Comparison of ENCODE assay signal across 8 cellular contexts in the genomic region with DNA sequence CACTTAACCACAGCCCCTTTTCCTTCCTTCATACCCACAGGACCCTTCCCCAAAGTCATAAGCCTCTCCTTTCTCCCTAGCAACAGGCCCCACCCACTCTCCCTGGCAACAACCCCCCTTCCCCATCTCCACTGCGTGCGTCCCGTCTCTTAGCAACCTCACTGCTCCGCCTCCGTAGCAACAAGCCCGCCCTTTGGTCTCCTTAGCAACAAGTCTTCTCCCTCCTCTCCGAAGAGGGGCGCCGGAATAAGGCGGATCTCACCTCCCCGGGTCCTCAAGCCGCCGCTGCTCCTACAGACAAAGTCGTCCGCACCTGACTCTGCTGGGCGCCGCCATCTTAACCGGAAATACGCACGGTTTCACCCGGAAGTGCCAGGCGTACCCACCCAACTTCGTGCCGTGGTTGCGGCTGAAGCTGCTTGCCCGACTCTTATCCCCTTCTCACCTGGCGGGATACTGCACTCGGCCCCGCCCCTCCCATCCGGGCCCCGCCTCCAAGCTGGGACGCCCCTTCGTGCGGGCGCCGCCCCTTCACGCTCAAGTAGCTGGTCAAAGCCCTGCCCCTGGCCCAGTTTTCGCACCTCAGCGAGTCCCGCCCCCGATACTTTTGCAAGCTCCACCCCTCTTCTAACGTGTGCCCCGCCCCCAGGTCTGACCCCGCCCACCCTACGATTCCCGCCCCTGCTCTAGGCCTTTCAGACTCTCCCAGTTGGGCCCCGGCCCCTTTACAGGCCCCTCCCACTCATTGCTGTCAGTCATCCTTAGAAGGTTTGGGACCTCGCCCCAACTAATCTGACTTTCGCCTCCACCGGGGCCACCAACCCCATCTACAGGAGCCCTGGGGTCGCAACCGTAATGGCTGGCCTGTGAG. TPM values are rescaled to one million over a fixed set of nuclear protein-coding genes. Genes with fewer than 3 reads are reported as not detected.
A peak's percentile ranks its signal among the peaks of the same experiment; 100 is the strongest.
DNase-seq lines count a peak whose midpoint lies in the region; ATAC-seq, FAIRE-seq and TF ChIP-seq lines count a peak whose summit lies in the region.

A gene with protein sequence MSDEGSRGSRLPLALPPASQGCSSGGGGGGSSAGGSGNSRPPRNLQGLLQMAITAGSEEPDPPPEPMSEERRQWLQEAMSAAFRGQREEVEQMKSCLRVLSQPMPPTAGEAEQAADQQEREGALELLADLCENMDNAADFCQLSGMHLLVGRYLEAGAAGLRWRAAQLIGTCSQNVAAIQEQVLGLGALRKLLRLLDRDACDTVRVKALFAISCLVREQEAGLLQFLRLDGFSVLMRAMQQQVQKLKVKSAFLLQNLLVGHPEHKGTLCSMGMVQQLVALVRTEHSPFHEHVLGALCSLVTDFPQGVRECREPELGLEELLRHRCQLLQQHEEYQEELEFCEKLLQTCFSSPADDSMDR (minus strand): TSS at position 338 of the 871 bp plus-strand sequence. CDS start 502 bp downstream, outside the sequence.

- H3K27me3 ChIP-seq in left ventricle myocardium inferior (ENCODE audit: low read depth): peaks cover 9% of the 10 kb centered on the region

- H3K4me1 ChIP-seq in left ventricle myocardium inferior: peaks cover 30% of the 10 kb centered on the region
- no peaks in the 10 kb centered on the region for H3K4me1 ChIP-seq in urinary bladder (ENCODE audit: insufficient read depth)

- H3K36me3 ChIP-seq in left ventricle myocardium inferior (peaks cover 17% of the 10 kb centered on the region), urinary bladder (ENCODE audit: insufficient read depth) (no peaks in the 10 kb centered on the region)

- WGBS in urinary bladder: 3% methylated on average over 52 of the region's 52 CpGs

- TF ChIP-seq CTCF in left ventricle myocardium inferior (IDR thresholded peaks at IDR 0.05; ENCODE audit: borderline replicate concordance) (no peak), progenitor cell of endocrine pancreas (IDR thresholded peaks at IDR 0.05; ENCODE audit: unreplicated experiment) (no peak)

- H3K4me1 Mint-ChIP-seq in T-helper 1 cell treated with Interleukin-12 subunit alpha and Interleukin-12 subunit beta and Interleukin-4 antibody, amounts not matched to agents 30 μg/mL and 1 μg/mL, for 36 hours (ENCODE audit: low read depth): peaks cover 26% of the 10 kb centered on the region
- peaks cover 8% of the 10 kb centered on the region for H3K4me1 Mint-ChIP-seq in progenitor cell of endocrine pancreas (ENCODE audit: low read depth)

- DNase-seq in GM12891 (ENCODE audit: insufficient read length, low spot score) (peak; percentile 78), NCI-H1694 (lab: John Stamatoyannopoulos, UW) (peak; percentile 92), amniotic stem cell (lab: John Stamatoyannopoulos, UW) (peak; percentile 76), left ventricle myocardium inferior (peak; percentile 87), progenitor cell of endocrine pancreas (ENCODE audit: low spot score, unreplicated experiment) (peak; percentile 96)

- peaks cover 9% of the 10 kb centered on the region for H3K27me3 Mint-ChIP-seq in T-helper 1 cell treated with Interleukin-12 subunit alpha and Interleukin-12 subunit beta and Interleukin-4 antibody, amounts not matched to agents 30 μg/mL and 1 μg/mL, for 36 hours (ENCODE audit: low read depth)
- H3K27me3 Mint-ChIP-seq in progenitor cell of endocrine pancreas: no peaks in the 10 kb centered on the region

- H3K9me3 ChIP-seq in left ventricle myocardium inferior (replicated peaks): no peaks in the 10 kb centered on the region

- peak within 1 kb of the TSS; percentile 97 for H3K27ac Mint-ChIP-seq in T-helper 1 cell treated with Interleukin-12 subunit alpha and Interleukin-12 subunit beta and Interleukin-4 antibody, amounts not matched to agents 30 μg/mL and 1 μg/mL, for 36 hours
- peak within 1 kb of the TSS; percentile 98 for H3K27ac Mint-ChIP-seq in progenitor cell of endocrine pancreas

- peak; percentile 71; the same call in 1 of the 2 replicates for TF ChIP-seq POLR2A in GM12891 (IDR thresholded peaks at IDR 0.05; ENCODE audit: low read depth, low read length)

- peak within 1 kb of the TSS; percentile 98 for H3K4me3 Mint-ChIP-seq in T-helper 1 cell treated with Interleukin-12 subunit alpha and Interleukin-12 subunit beta and Interleukin-4 antibody, amounts not matched to agents 30 μg/mL and 1 μg/mL, for 36 hours
- H3K4me3 Mint-ChIP-seq in progenitor cell of endocrine pancreas (ENCODE audit: low read depth): peak within 1 kb of the TSS; percentile 96

- H3K36me3 Mint-ChIP-seq in T-helper 1 cell treated with Interleukin-12 subunit alpha and Interleukin-12 subunit beta and Interleukin-4 antibody, amounts not matched to agents 30 μg/mL and 1 μg/mL, for 36 hours (ENCODE audit: low read depth): peaks cover 7% of the 10 kb centered on the region
- H3K36me3 Mint-ChIP-seq in progenitor cell of endocrine pancreas (ENCODE audit: insufficient read depth): peaks cover 5% of the 10 kb centered on the region

- peak; percentile 99 for FAIRE-seq in GM12891 (lab: Jason Lieb, UNC)

- ATAC-seq in HG02870 (IDR thresholded peaks at IDR 0.05; ENCODE audit: unreplicated experiment): peak; percentile 63

- H3K9me3 Mint-ChIP-seq in T-helper 1 cell treated with Interleukin-12 subunit alpha and Interleukin-12 subunit beta and Interleukin-4 antibody, amounts not matched to agents 30 μg/mL and 1 μg/mL, for 36 hours: no peaks in the 10 kb centered on the region
- no peaks in the 10 kb centered on the region for H3K9me3 Mint-ChIP-seq in progenitor cell of endocrine pancreas (ENCODE audit: low read depth)

- H3K27ac ChIP-seq in left ventricle myocardium inferior (replicated peaks) (peak within 1 kb of the TSS; percentile 86), urinary bladder (ENCODE audit: low read depth) (peak within 1 kb of the TSS; percentile 73)

- intact Hi-C loops in left ventricle myocardium inferior (cut with micrococcal nuclease): no loop called here

- H3K4me3 ChIP-seq in left ventricle myocardium inferior: peak within 1 kb of the TSS; percentile 77
- peak within 1 kb of the TSS; percentile 77 for H3K4me3 ChIP-seq in urinary bladder (ENCODE audit: low read depth, low read length)

TF ChIP-seq in GM12891, 5 proteins besides CTCF, POLR2A, EP300 and RAD21:
- peak; percentile 88 for TF ChIP-seq PAX5 (IDR thresholded peaks at IDR 0.05; ENCODE audit: insufficient read depth, low read length, severe bottlenecking)
- no peak for TF ChIP-seq SPI1 (IDR thresholded peaks at IDR 0.05; ENCODE audit: low read depth, low read length)
- peak; percentile 89 for TF ChIP-seq TAF1 (IDR thresholded peaks at IDR 0.05; ENCODE audit: low read depth, low read length)
- TF ChIP-seq POLR2AphosphoS5 (IDR thresholded peaks at IDR 0.05; ENCODE audit: low read depth, low read length): peak; percentile 81
- 0 out of 2 replicates have a peak, but pooled peaks have one; percentile 48 for TF ChIP-seq POU2F2 (IDR thresholded peaks at IDR 0.05; ENCODE audit: low read depth, low read length)

RNA-seq across cellular contexts. Expression of the gene that starts here (rescaled TPM):
- polyA plus RNA-seq in GM12891 (2012; ENCODE audit: low read depth, missing spikeins): 11.8 TPM
- total RNA-seq in left ventricle myocardium inferior (29.0 TPM), progenitor cell of endocrine pancreas (46.1 and 46.9 TPM in 2 replicates), urinary bladder (6.5 TPM)
- polyA plus RNA-seq in urinary bladder: 56.3 TPM

Comparison
In these comparisons a context has a peak if more than half of its experiments do, and no peak if none do; other contexts are left out.
1. Peak in every context shown above with its lines: DNase-seq, ATAC-seq, H3K4me3 ChIP-seq and H3K27ac ChIP-seq.